In the genomic region with DNA sequence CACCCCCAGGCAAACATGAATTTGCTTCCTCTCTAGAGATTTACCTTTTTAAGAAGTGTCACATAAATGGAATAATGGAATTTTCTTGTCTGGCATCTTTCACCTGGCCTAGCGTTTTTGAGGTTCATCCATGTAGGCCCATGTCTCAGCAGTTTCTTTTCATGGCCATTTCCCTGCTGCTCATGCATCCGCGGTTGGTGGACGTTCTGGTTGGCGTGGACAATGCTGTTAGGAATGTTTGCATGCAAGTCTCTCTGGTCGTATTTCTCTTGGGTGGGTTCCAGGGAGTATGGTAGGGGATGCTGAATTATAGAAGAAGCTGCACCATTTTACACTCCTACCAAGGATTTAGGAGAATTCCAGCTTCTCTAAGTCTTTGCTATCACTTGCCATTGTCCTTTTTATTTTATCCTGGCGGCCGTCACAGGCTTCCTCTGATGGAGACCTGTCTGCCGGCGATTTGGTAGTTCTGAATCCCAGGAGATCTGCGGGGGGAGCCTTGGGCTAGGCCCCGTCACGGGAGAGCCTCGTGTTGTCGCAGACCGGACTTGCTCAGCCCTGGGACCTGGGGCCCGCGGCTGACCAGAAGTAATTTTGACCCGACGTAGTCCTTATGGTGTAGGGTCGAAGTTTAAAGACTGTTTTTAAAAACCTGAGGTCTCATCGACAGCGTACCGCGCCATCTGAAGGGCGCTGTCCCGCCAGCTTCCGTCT, we compare ENCODE assay signal across 8 cellular contexts. TPM values are rescaled to one million over a fixed set of nuclear protein-coding genes. Genes with fewer than 3 reads are reported as not detected.
DNase-seq lines count a peak whose midpoint lies in the region; ATAC-seq and TF ChIP-seq lines count a peak whose summit lies in the region.

No MANE protein-coding gene starts in this region.

- no peaks in the 10 kb centered on the region for H3K9me3 ChIP-seq in skeletal muscle tissue (ENCODE audit: control insufficient read depth in 3 of 3, low read length in 3 of 3)

- no peak for TF ChIP-seq CTCF in astrocyte of the cerebellum (IDR thresholded peaks at IDR 0.05; ENCODE audit: low read depth, low read length, missing control alignments)

- in situ Hi-C loops in astrocyte of the cerebellum (cut with HindIII; ENCODE audit: low sequenced_read_pairs) = loop anchor here (5.0 kb wide), 1 partner anchor 36 kb away; no protein-coding TSS in a partner anchor

- peak overlapping the region; percentile 99 for H3K27ac ChIP-seq in skeletal muscle tissue (ENCODE audit: low read depth, low read length)

- DNase-seq in EH (ENCODE audit: low read depth) = peak; percentile 91
- no peak for DNase-seq in Jurkat, Clone E6-1 (ENCODE audit: low read depth, low spot score)
- DNase-seq in astrocyte of the cerebellum (ENCODE audit: low read depth) = peak; percentile 81
- DNase-seq in germinal center (ENCODE audit: low spot score) = no peak
- DNase-seq in NCI-H1048 (lab: John Stamatoyannopoulos, UW) = no peak

- H3K36me3 ChIP-seq in skeletal muscle tissue (ENCODE audit: control insufficient read depth in 3 of 3, insufficient read depth in 3 of 3, low read length in 3 of 3) = peaks cover 0 to 2% (median 2%) of the 10 kb centered on the region in 3 donors

- no peaks in the 10 kb centered on the region for H3K27me3 ChIP-seq in skeletal muscle tissue (ENCODE audit: control insufficient read depth in 3 of 3, insufficient read depth in 3 of 3, low read length in 3 of 3)

- H3K4me3 ChIP-seq in Jurkat, Clone E6-1 (ENCODE audit: low read length) = peak overlapping the region; percentile 68
- peak overlapping the region; percentile 70 for H3K4me3 ChIP-seq in astrocyte of the cerebellum (ENCODE audit: low read depth, low read length)
- peak overlapping the region; percentile 73 for H3K4me3 ChIP-seq in iPS-11a (ENCODE audit: low read depth, low read length)
- H3K4me3 ChIP-seq in skeletal muscle tissue (ENCODE audit: low read length in 3 of 3) = peak overlapping the region; percentile 84 to 92 (median 91)

- H3K4me1 ChIP-seq in skeletal muscle tissue (ENCODE audit: control insufficient read depth in 3 of 3, insufficient read depth in 3 of 3, low read length in 3 of 3) = peaks cover 50 to 59% (median 57%) of the 10 kb centered on the region in 3 donors

- H3K9ac ChIP-seq in skeletal muscle tissue (ENCODE audit: low read depth in 1 of 3, low read length in 3 of 3) = peak overlapping the region; percentile 95 to 99 (median 96)

- ATAC-seq in GM21526 (IDR thresholded peaks at IDR 0.05; ENCODE audit: low FRiP score, unreplicated experiment) = peak; percentile 20

RNA-seq across cellular contexts. Expression of a gene that starts 56.9 kb away (rescaled TPM):
- polyA plus RNA-seq in Jurkat, Clone E6-1 (2012; ENCODE audit: insufficient read depth, insufficient read length) = 11.9 TPM
- total RNA-seq in skeletal muscle tissue = 19.3 TPM

Comparison
In these comparisons a context has a peak if more than half of its experiments do, and no peak if none do; other contexts are left out.
1. DNase-seq: peak in EH (single experiment) and astrocyte of the cerebellum (single experiment); none in Jurkat, Clone E6-1 (single experiment), germinal center (single experiment) and NCI-H1048 (single experiment).
2. Peak in every context shown above with its lines, with median percentiles within 50 percentile points of each other: H3K4me3 ChIP-seq.